ENCODE assay signal across 25 cellular contexts in genomic region chr1:21821385-21822019, GRCh38. TPM values are rescaled to one million over a fixed set of nuclear protein-coding genes. Genes with fewer than 3 reads are reported as not detected.
"Had no signal": no experiment of that assay in that cellular context is flagged by ENCODE, and none has a peak within 500 bp of the region (broad histone marks: within the 10 kb centered on the region; RNA-seq: fewer than 3 reads in every experiment).

No MANE protein-coding gene starts in this region.

- DNase-seq: activated B cell treated with CpG ODN at 0.5 μM for 24 hours; activated CD4-positive, alpha-beta T cell treated with anti-CD3 and anti-CD28 coated beads for 48 hours; activated CD8-positive, alpha-beta T cell treated with anti-CD3 and anti-CD28 coated beads for 36 hours; activated naive CD8-positive, alpha-beta T cell treated with anti-CD3 and anti-CD28 coated beads for 36 hours; activated T-cell treated with anti-CD3 and anti-CD28 coated beads, Interleukin-2, amount 50 U/mL, for 4 hours; amygdala; brain microvascular endothelial cell; cerebellar nuclear complex; left cardiac atrium; naive B cell; stimulated activated CD4-positive, alpha-beta T cell treated with anti-CD3 and anti-CD28 coated beads, Interleukin-15, amount 100 ng/mL, for 24 hours; stimulated activated CD4-positive, alpha-beta T cell treated with anti-CD3 and anti-CD28 coated beads, Interleukin-4, amount 100 ng/mL, for 24 hours; SW 1271 had no signal

- H3K4me3 ChIP-seq: esophagus muscularis mucosa, SJCRH30, skin epidermis, testis had no signal

- H3K79me2 ChIP-seq: parathyroid adenoma had no signal

- H3K4me1 ChIP-seq: parathyroid adenoma, testis had no signal

- H3K27ac ChIP-seq: brain microvascular endothelial cell, parathyroid adenoma, SJCRH30, skin epidermis, testis had no signal

- H3K4me1 Mint-ChIP-seq: activated naive CD8-positive, alpha-beta T cell treated with anti-CD3 and anti-CD28 coated beads for 36 hours had no signal

- H2AFZ ChIP-seq: parathyroid adenoma had no signal

- H3K4me3 Mint-ChIP-seq: activated B cell treated with CpG ODN at 0.5 μM for 24 hours; activated CD8-positive, alpha-beta T cell treated with anti-CD3 and anti-CD28 coated beads for 36 hours; activated naive CD8-positive, alpha-beta T cell treated with anti-CD3 and anti-CD28 coated beads for 36 hours; activated T-cell treated with anti-CD3 and anti-CD28 coated beads, Interleukin-2, amount 50 U/mL, for 4 hours; naive B cell; stimulated activated naive CD8-positive, alpha-beta T cell treated with anti-CD3 and anti-CD28 coated beads, Interleukin-15, Interleukin-2, amounts not matched to agents 100 ng/mL and 50 ng/mL, for 24 hours had no signal

- H3K36me3 Mint-ChIP-seq: activated naive CD8-positive, alpha-beta T cell treated with anti-CD3 and anti-CD28 coated beads for 36 hours; naive B cell had no signal

- H3K9me3 Mint-ChIP-seq: activated B cell treated with CpG ODN at 0.5 μM for 24 hours; activated CD8-positive, alpha-beta T cell treated with anti-CD3 and anti-CD28 coated beads for 36 hours; activated naive CD8-positive, alpha-beta T cell treated with anti-CD3 and anti-CD28 coated beads for 36 hours; activated T-cell treated with anti-CD3 and anti-CD28 coated beads, Interleukin-2, amount 50 U/mL, for 4 hours; stimulated activated naive CD8-positive, alpha-beta T cell treated with anti-CD3 and anti-CD28 coated beads, Interleukin-15, Interleukin-2, amounts not matched to agents 100 ng/mL and 50 ng/mL, for 24 hours had no signal

- H3K27ac Mint-ChIP-seq: activated B cell treated with CpG ODN at 0.5 μM for 24 hours; activated CD8-positive, alpha-beta T cell treated with anti-CD3 and anti-CD28 coated beads for 36 hours; activated naive CD8-positive, alpha-beta T cell treated with anti-CD3 and anti-CD28 coated beads for 36 hours; naive B cell; stimulated activated naive CD8-positive, alpha-beta T cell treated with anti-CD3 and anti-CD28 coated beads, Interleukin-15, Interleukin-2, amounts not matched to agents 100 ng/mL and 50 ng/mL, for 24 hours had no signal

- H3K9ac ChIP-seq: parathyroid adenoma had no signal

- H3K9me3 ChIP-seq: esophagus muscularis mucosa, testis had no signal

- ATAC-seq: activated CD8-positive, alpha-beta T cell treated with anti-CD3 and anti-CD28 coated beads for 36 hours; activated T-cell treated with anti-CD3 and anti-CD28 coated beads, Interleukin-2, amount 50 U/mL, for 4 hours had no signal

- H3K27me3 ChIP-seq: brain microvascular endothelial cell, esophagus muscularis mucosa, SJCRH30, testis had no signal

- FAIRE-seq: TTC549 had no signal

- H3K27me3 Mint-ChIP-seq: activated B cell treated with CpG ODN at 0.5 μM for 24 hours; activated CD8-positive, alpha-beta T cell treated with anti-CD3 and anti-CD28 coated beads for 36 hours; activated naive CD8-positive, alpha-beta T cell treated with anti-CD3 and anti-CD28 coated beads for 36 hours had no signal

RNA-seq across cellular contexts. Expression of gene LDLRAD2, which starts 9.4 kb away (rescaled TPM):
- total RNA-seq: dermis microvascular lymphatic vessel endothelial cell, esophagus muscularis mucosa, glomerular endothelial cell, lung microvascular endothelial cell, mononuclear cell, renal cortical epithelial cell had no signal
